Comparison of ENCODE assay signal across 8 cellular contexts in the genomic region with DNA sequence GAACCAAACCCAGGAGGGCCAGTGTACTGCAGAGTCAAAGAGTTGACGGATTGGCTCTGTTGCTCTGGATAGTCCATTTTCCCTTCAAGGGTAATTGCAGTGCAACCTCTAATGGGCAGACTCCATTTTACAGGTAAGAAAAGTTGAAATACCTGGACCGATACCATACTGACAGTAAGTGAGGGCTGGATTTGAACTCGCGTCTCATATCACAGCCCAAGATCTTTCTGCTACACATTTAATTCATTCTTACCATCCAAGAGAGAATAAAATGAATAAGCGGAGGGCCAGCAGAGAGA. TPM values are rescaled to one million over a fixed set of nuclear protein-coding genes. Genes with fewer than 3 reads are reported as not detected.
DNase-seq lines count a peak whose midpoint lies in the region; ATAC-seq and TF ChIP-seq lines count a peak whose summit lies in the region.

No MANE protein-coding gene starts in this region.

- peaks cover 28% of the 10 kb centered on the region for H3K36me3 Mint-ChIP-seq in activated T-cell treated with anti-CD3 and anti-CD28 coated beads, Interleukin-2, amount 50 U/mL, for 24 hours (ENCODE audit: low read depth)
- peaks cover 13% of the 10 kb centered on the region for H3K36me3 Mint-ChIP-seq in activated naive CD8-positive, alpha-beta T cell treated with anti-CD3 and anti-CD28 coated beads for 36 hours

- H3K4me1 Mint-ChIP-seq in activated T-cell treated with anti-CD3 and anti-CD28 coated beads, Interleukin-2, amount 50 U/mL, for 24 hours (ENCODE audit: low read depth), result peaks cover 38% of the 10 kb centered on the region
- H3K4me1 Mint-ChIP-seq in activated naive CD8-positive, alpha-beta T cell treated with anti-CD3 and anti-CD28 coated beads for 36 hours, result peaks cover 32% of the 10 kb centered on the region

- H3K4me1 ChIP-seq in thyroid gland, result peaks cover 11 to 12% of the 10 kb centered on the region in 2 donors

- no peak for TF ChIP-seq CTCF in thyroid gland (IDR thresholded peaks at IDR 0.05)

- H3K4me3 ChIP-seq in thyroid gland (replicated peaks in 1 of 3), result peak overlapping the region in 2 of 3 donors; percentile 83 to 96

- H3K27me3 ChIP-seq in layer of hippocampus (ENCODE audit: control insufficient read depth, insufficient read depth, low read length) (no peaks in the 10 kb centered on the region), thyroid gland (no peaks in the 10 kb centered on the region)

- H3K27ac Mint-ChIP-seq in activated T-cell treated with anti-CD3 and anti-CD28 coated beads, Interleukin-2, amount 50 U/mL, for 24 hours, result peak overlapping the region; percentile 95
- H3K27ac Mint-ChIP-seq in activated naive CD8-positive, alpha-beta T cell treated with anti-CD3 and anti-CD28 coated beads for 36 hours, result peak overlapping the region; percentile 80

- peak overlapping the region; percentile 84 for H3K27ac ChIP-seq in layer of hippocampus (ENCODE audit: low read depth, low read length)
- peak overlapping the region in 2 of 3 donors; percentile 95 to 98 for H3K27ac ChIP-seq in thyroid gland

- intact Hi-C loops in thyroid gland (cut with DNase I), result loop anchor here (5.0 kb wide), 1 partner anchor 70 kb away; no protein-coding TSS in a partner anchor

- no peaks in the 10 kb centered on the region for H3K9me3 Mint-ChIP-seq in activated T-cell treated with anti-CD3 and anti-CD28 coated beads, Interleukin-2, amount 50 U/mL, for 24 hours
- no peaks in the 10 kb centered on the region for H3K9me3 Mint-ChIP-seq in activated naive CD8-positive, alpha-beta T cell treated with anti-CD3 and anti-CD28 coated beads for 36 hours

- DNase-seq in activated T-cell treated with anti-CD3 and anti-CD28 coated beads, Interleukin-2, amount 50 U/mL, for 24 hours, result no peak
- DNase-seq in activated T-cell treated with anti-CD3 and anti-CD28 coated beads for 4 hours, result no peak
- no peak for DNase-seq in activated naive CD8-positive, alpha-beta T cell treated with anti-CD3 and anti-CD28 coated beads for 36 hours
- no peak for DNase-seq in thyroid gland

- H3K36me3 ChIP-seq in thyroid gland, result no peaks in the 10 kb centered on the region

- peak overlapping the region; percentile 94 for H3K4me3 Mint-ChIP-seq in activated T-cell treated with anti-CD3 and anti-CD28 coated beads, Interleukin-2, amount 50 U/mL, for 24 hours
- peak overlapping the region; percentile 88 for H3K4me3 Mint-ChIP-seq in activated naive CD8-positive, alpha-beta T cell treated with anti-CD3 and anti-CD28 coated beads for 36 hours

- 21 to 31% methylated on average over 5 of the region's 5 CpGs for WGBS in thyroid gland, 2 donors

- no peak for TF ChIP-seq POLR2A in thyroid gland (IDR thresholded peaks at IDR 0.05)

- ATAC-seq in GM21360 (IDR thresholded peaks at IDR 0.05; ENCODE audit: unreplicated experiment) (no peak), HG02852 (IDR thresholded peaks at IDR 0.05; ENCODE audit: unreplicated experiment) (no peak), GM21367 (IDR thresholded peaks at IDR 0.05; ENCODE audit: unreplicated experiment) (no peak)

- H3K27me3 Mint-ChIP-seq in activated T-cell treated with anti-CD3 and anti-CD28 coated beads, Interleukin-2, amount 50 U/mL, for 24 hours, result peaks cover 14% of the 10 kb centered on the region
- H3K27me3 Mint-ChIP-seq in activated naive CD8-positive, alpha-beta T cell treated with anti-CD3 and anti-CD28 coated beads for 36 hours, result peaks cover 30% of the 10 kb centered on the region

- no peaks in the 10 kb centered on the region for H3K9me3 ChIP-seq in thyroid gland

RNA-seq across cellular contexts. Expression of gene ZC3H14, which starts 0.4 kb away (rescaled TPM):
- 10 to 100 TPM; 47.5 to 52.6 TPM for total RNA-seq in activated naive CD8-positive, alpha-beta T cell treated with anti-CD3 and anti-CD28 coated beads for 36 hours
- 100 to 1,000 TPM in 2 of 4 donors, 10 to 100 TPM in 2; 88.5 to 112 (median 104) TPM for total RNA-seq in thyroid gland

RNA-seq across cellular contexts. Expression of gene PTPN21, which starts 7.7 kb away (rescaled TPM):
- total RNA-seq in activated naive CD8-positive, alpha-beta T cell treated with anti-CD3 and anti-CD28 coated beads for 36 hours, result under 1 TPM; 0.16 to 0.25 TPM
- 10 to 100 TPM; 32.2 to 40.0 (median 36.1) TPM for total RNA-seq in thyroid gland

Comparison
In these comparisons a context has a peak if more than half of its experiments do, and no peak if none do; other contexts are left out.
1. RNA of gene PTPN21, which starts 7.7 kb away (total RNA-seq): 32.2 to 40.0 TPM in thyroid gland; 0.16 to 0.25 TPM in activated naive CD8-positive, alpha-beta T cell treated with anti-CD3 and anti-CD28 coated beads for 36 hours; every median in the first group is over 10 times any median in the second.